22 cellular contexts compared by ENCODE assay signal in genomic region chr7:45543470-45543869, GRCh38. TPM values are rescaled to one million over a fixed set of nuclear protein-coding genes. Genes with fewer than 3 reads are reported as not detected.
A peak's percentile ranks its signal among the peaks of the same experiment; 100 is the strongest.
DNase-seq lines count a peak whose midpoint lies in the region; ATAC-seq and TF ChIP-seq lines count a peak whose summit lies in the region.
"Had no signal": no experiment of that assay in that cellular context is flagged by ENCODE, and none has a peak within 500 bp of the region (broad histone marks: within the 10 kb centered on the region; RNA-seq: fewer than 3 reads in every experiment).

No MANE protein-coding gene starts in this region.

- POLR2A ChIA-PET in activated CD8-positive, alpha-beta T cell treated with anti-CD3 and anti-CD28 coated beads for 36 hours (lab: Charles Lee), result no interaction called here

- TF ChIP-seq POLR2A in vagina (IDR thresholded peaks at IDR 0.05), result no peak

- no peaks in the 10 kb centered on the region for H3K27me3 ChIP-seq in vagina
- H3K27me3 ChIP-seq: BLaER1 treated with 17β-estradiol and CSF1 and Interleukin-3, amounts not matched to agents 10 nM and 100 nM; SJCRH30 had no signal

- intact Hi-C loops in activated CD8-positive, alpha-beta T cell treated with anti-CD3 and anti-CD28 coated beads for 36 hours (cut with micrococcal nuclease), result no loop called here
- intact Hi-C loops in vagina (cut with DNase I), result no loop called here

- H3K36me3 Mint-ChIP-seq in activated CD8-positive, alpha-beta T cell treated with anti-CD3 and anti-CD28 coated beads for 36 hours (ENCODE audit: low read depth), result no peaks in the 10 kb centered on the region

- H3K27ac Mint-ChIP-seq in activated CD8-positive, alpha-beta T cell treated with anti-CD3 and anti-CD28 coated beads for 36 hours, result no peak overlapping the region
- H3K27ac Mint-ChIP-seq: CD4-positive, alpha-beta T cell; T-helper 17 cell had no signal

- H3K4me3 ChIP-seq in vagina, result no peak overlapping the region
- H3K4me3 ChIP-seq: BLaER1 treated with 17β-estradiol and CSF1 and Interleukin-3, amounts not matched to agents 10 nM and 100 nM; PC-9; SJCRH30 had no signal

- peaks cover 9% of the 10 kb centered on the region for H3K9me3 Mint-ChIP-seq in activated CD8-positive, alpha-beta T cell treated with anti-CD3 and anti-CD28 coated beads for 36 hours

- TF ChIP-seq CTCF in activated CD8-positive, alpha-beta T cell treated with anti-CD3 and anti-CD28 coated beads for 36 hours (IDR thresholded peaks at IDR 0.05), result no peak
- no peak for TF ChIP-seq CTCF in vagina (IDR thresholded peaks at IDR 0.05)

- no peaks in the 10 kb centered on the region for H3K4me1 ChIP-seq in vagina
- H3K4me1 ChIP-seq: SJCRH30 had no signal

- H3K27ac ChIP-seq in vagina, result no peak overlapping the region
- H3K27ac ChIP-seq: BLaER1 treated with 17β-estradiol and CSF1 and Interleukin-3, amounts not matched to agents 10 nM and 100 nM; PC-9; SJCRH30 had no signal

- CTCF ChIA-PET in activated CD8-positive, alpha-beta T cell treated with anti-CD3 and anti-CD28 coated beads for 36 hours (lab: Charles Lee), result no interaction called here

- H3K4me1 Mint-ChIP-seq in activated CD8-positive, alpha-beta T cell treated with anti-CD3 and anti-CD28 coated beads for 36 hours (ENCODE audit: low read depth), result no peaks in the 10 kb centered on the region
- H3K4me1 Mint-ChIP-seq: T-helper 17 cell had no signal

- no peak overlapping the region for H3K4me3 Mint-ChIP-seq in activated CD8-positive, alpha-beta T cell treated with anti-CD3 and anti-CD28 coated beads for 36 hours
- H3K4me3 Mint-ChIP-seq: CD4-positive, alpha-beta T cell; T-helper 17 cell had no signal

- no peaks in the 10 kb centered on the region for H3K9me3 ChIP-seq in vagina
- H3K9me3 ChIP-seq: SJCRH30 had no signal

- peak; percentile 25 for DNase-seq in M059J (ENCODE audit: low read depth)
- DNase-seq in NCI-H526 treated with DMSO at 0.1 percent for 48 hours (lab: John Stamatoyannopoulos, UW), result peak; percentile 94
- peak; percentile 9 for DNase-seq in NCI-H82 treated with DMSO at 0.1 percent for 48 hours (lab: John Stamatoyannopoulos, UW; ENCODE audit: unreplicated experiment)
- DNase-seq in activated CD8-positive, alpha-beta T cell treated with anti-CD3 and anti-CD28 coated beads for 36 hours, result no peak
- no peak for DNase-seq in vagina (ENCODE audit: extremely low spot score in 2 of 2)
- no peak for DNase-seq in left lobe of liver (ENCODE audit: low spot score)
- DNase-seq: AML-193; CD4-positive, alpha-beta T cell; DMS53; NCI-H1092 treated with DMSO at 0.1 percent for 48 hours; NCI-H1694; NCI-H2081; NCI-H2227 treated with DMSO at 0.1 percent for 48 hours; PC-9; SJCRH30; T-helper 17 cell had no signal

- no peak for ATAC-seq in activated CD8-positive, alpha-beta T cell treated with anti-CD3 and anti-CD28 coated beads for 36 hours
- ATAC-seq in HG02852 (IDR thresholded peaks at IDR 0.05; ENCODE audit: unreplicated experiment), result no peak
- ATAC-seq in left lobe of liver, result no peak
- ATAC-seq: HCT116, Right ventricle myocardium inferior, SK-N-SH treated with all-trans-retinoic acid at 6 μM for 48 hours, T-helper 17 cell had no signal

- no peaks in the 10 kb centered on the region for H3K36me3 ChIP-seq in vagina
- H3K36me3 ChIP-seq: SJCRH30 had no signal

- no peaks in the 10 kb centered on the region for H3K27me3 Mint-ChIP-seq in activated CD8-positive, alpha-beta T cell treated with anti-CD3 and anti-CD28 coated beads for 36 hours

RNA-seq across cellular contexts. Expression of gene ADCY1, which starts 30.7 kb away (rescaled TPM):
- total RNA-seq in M059J (2014; rRNA removed; shearing (Covaris generic)), result 2.5 and 4.0 TPM in 2 replicates
- under 1 TPM; 0.02 to 0.07 TPM for total RNA-seq in activated CD8-positive, alpha-beta T cell treated with anti-CD3 and anti-CD28 coated beads for 36 hours
- total RNA-seq in vagina (2.5 TPM), left lobe of liver (12.8 TPM)
- total RNA-seq: HT-29, PC-9, SJCRH30, T-helper 17 cell had no signal

Comparison
In these comparisons a context has a peak if more than half of its experiments do, and no peak if none do; other contexts are left out.
1. DNase-seq: peak in M059J (single experiment), NCI-H526 treated with DMSO at 0.1 percent for 48 hours (single experiment) and NCI-H82 treated with DMSO at 0.1 percent for 48 hours (single experiment); none in activated CD8-positive, alpha-beta T cell treated with anti-CD3 and anti-CD28 coated beads for 36 hours (single experiment), vagina (0 of 2) and left lobe of liver (single experiment).